8 cellular contexts compared by ENCODE assay signal in the genomic region with DNA sequence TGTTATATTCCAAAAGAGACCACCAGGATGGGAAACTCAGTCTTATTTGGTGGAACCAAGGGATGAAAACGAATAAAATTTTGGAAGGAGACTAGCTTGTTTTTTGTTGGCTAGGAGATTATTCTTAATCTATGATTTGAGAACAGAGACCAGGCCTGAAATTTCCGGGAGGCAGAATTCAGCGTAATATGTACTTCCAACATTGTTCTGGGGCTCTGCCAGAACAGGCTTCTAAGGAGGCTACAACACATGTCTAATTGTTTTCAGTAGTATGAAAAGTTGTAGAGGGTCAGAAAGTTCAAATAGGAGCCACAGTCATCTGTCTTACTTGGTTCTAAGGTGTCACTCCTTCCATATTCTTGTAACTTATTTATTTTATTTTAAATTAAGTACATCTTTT. TPM values are rescaled to one million over a fixed set of nuclear protein-coding genes. Genes with fewer than 3 reads are reported as not detected.
DNase-seq lines count a peak whose midpoint lies in the region; ATAC-seq and TF ChIP-seq lines count a peak whose summit lies in the region.

No MANE protein-coding gene starts in this region.

- ATAC-seq in GM18861 (IDR thresholded peaks at IDR 0.05; ENCODE audit: unreplicated experiment) = no peak

- H3K27ac ChIP-seq in SJSA1 = no peak overlapping the region

- H3K4me3 ChIP-seq in GM12875 (ENCODE audit: low read depth, low read length) (peak overlapping the region; percentile 91), SJSA1 (peak overlapping the region; percentile 84), fibroblast of mammary gland (ENCODE audit: control insufficient read depth, low read depth, low read length) (peak overlapping the region; percentile 99), skeletal muscle cell (ENCODE audit: low read depth, low read length) (peak overlapping the region; percentile 99)

- no peaks in the 10 kb centered on the region for H3K27me3 ChIP-seq in SJSA1 (replicated peaks)

- no peak for DNase-seq in SJSA1 (ENCODE audit: low read depth in 1 of 2, low spot score in 2 of 2)
- DNase-seq in fibroblast of mammary gland (ENCODE audit: low read depth) = peak; percentile 44
- no peak for DNase-seq in skeletal muscle cell (ENCODE audit: low read depth)
- no peak for DNase-seq in NK-92 (lab: John Stamatoyannopoulos, UW; ENCODE audit: unreplicated experiment)
- no peak for DNase-seq in NCI-H2081 treated with DMSO at 0.1 percent for 48 hours (lab: John Stamatoyannopoulos, UW)
- no peak for DNase-seq in NCI-H2227 (lab: John Stamatoyannopoulos, UW; ENCODE audit: unreplicated experiment)

- peaks cover 9% of the 10 kb centered on the region; the same call in 1 of the 2 replicates for H3K4me1 ChIP-seq in SJSA1 (replicated peaks)

- peaks cover 63% of the 10 kb centered on the region for H3K36me3 ChIP-seq in SJSA1

- TF ChIP-seq CTCF in GM12875 (IDR thresholded peaks at IDR 0.05; ENCODE audit: borderline replicate concordance, insufficient read depth, low read depth, low read length) = no peak
- TF ChIP-seq CTCF in fibroblast of mammary gland (conservative IDR thresholded peaks at IDR 0.05; ENCODE audit: control insufficient read depth, insufficient read depth, low read depth, low read length) = no peak

- H3K9me3 ChIP-seq in SJSA1 (replicated peaks) = no peaks in the 10 kb centered on the region

RNA-seq across cellular contexts. Expression of a gene that starts 1.7 kb away (rescaled TPM):
- 104 and 116 TPM in 2 replicates for total RNA-seq in SJSA1 (2014; rRNA removed; shearing (Covaris generic))

RNA-seq across cellular contexts. Expression of a gene that starts 30.9 kb away (rescaled TPM):
- total RNA-seq in SJSA1 (2014; rRNA removed; shearing (Covaris generic)) = 65.4 and 73.4 TPM in 2 replicates

RNA-seq across cellular contexts. Expression of a gene that starts 56.5 kb away (rescaled TPM):
- total RNA-seq in SJSA1 (2014; rRNA removed; shearing (Covaris generic)) = 61.6 and 64.5 TPM in 2 replicates
